Comparison of ENCODE assay signal across 22 cellular contexts in genomic region chr13:75470676-75471075, GRCh38. TPM values are rescaled to one million over a fixed set of nuclear protein-coding genes. Genes with fewer than 3 reads are reported as not detected.
DNase-seq lines count a peak whose midpoint lies in the region; ATAC-seq and TF ChIP-seq lines count a peak whose summit lies in the region.
"Had no signal": no experiment of that assay in that cellular context is flagged by ENCODE, and none has a peak within 500 bp of the region (broad histone marks: within the 10 kb centered on the region; RNA-seq: fewer than 3 reads in every experiment).

No MANE protein-coding gene starts in this region.

- no peak for ATAC-seq in heart left ventricle
- ATAC-seq: A549; CD8-positive, alpha-beta T cell; GM12878 had no signal

- H3K9ac ChIP-seq in skeletal muscle tissue (ENCODE audit: low read depth in 1 of 3, low read length in 3 of 3): no peak overlapping the region
- H3K9ac ChIP-seq: BLaER1 treated with 17β-estradiol and CSF1 and Interleukin-3, amounts not matched to agents 10 nM and 100 nM had no signal

- H3K27ac ChIP-seq in left ventricle myocardium inferior (replicated peaks) (peak overlapping the region; percentile 47), heart left ventricle (no peak overlapping the region), skeletal muscle tissue (ENCODE audit: low read depth, low read length) (peak overlapping the region; percentile 31)
- H3K27ac ChIP-seq: 22Rv1; A549; BLaER1 treated with 17β-estradiol and CSF1 and Interleukin-3, amounts not matched to agents 10 nM and 100 nM; C4-2B had no signal

- H3K9me3 ChIP-seq in left ventricle myocardium inferior (replicated peaks): no peaks in the 10 kb centered on the region
- no peaks in the 10 kb centered on the region for H3K9me3 ChIP-seq in heart left ventricle
- H3K9me3 ChIP-seq in skeletal muscle tissue (ENCODE audit: control insufficient read depth in 3 of 3, low read length in 3 of 3): no peaks in the 10 kb centered on the region
- H3K9me3 ChIP-seq: A549, Caco-2 had no signal

- peaks cover 89% of the 10 kb centered on the region for H3K4me1 ChIP-seq in left ventricle myocardium inferior
- H3K4me1 ChIP-seq in heart left ventricle: peaks cover 0 to 57% (median 21%) of the 10 kb centered on the region in 12 donors
- peaks cover 17 to 39% (median 37%) of the 10 kb centered on the region in 3 donors for H3K4me1 ChIP-seq in skeletal muscle tissue (ENCODE audit: control insufficient read depth in 3 of 3, insufficient read depth in 3 of 3, low read length in 3 of 3)

- intact Hi-C loops in left ventricle myocardium inferior (cut with micrococcal nuclease): no loop called here
- intact Hi-C loops in heart left ventricle (cut with DNase I): no loop called here

- no peak for TF ChIP-seq POLR2A in heart left ventricle (IDR thresholded peaks at IDR 0.05)

- H3K4me3 ChIP-seq in left ventricle myocardium inferior: no peak overlapping the region
- no peak overlapping the region for H3K4me3 ChIP-seq in heart left ventricle
- no peak overlapping the region for H3K4me3 ChIP-seq in skeletal muscle tissue (ENCODE audit: low read length in 3 of 3)
- H3K4me3 ChIP-seq: A549; BLaER1 treated with 17β-estradiol and CSF1 and Interleukin-3, amounts not matched to agents 10 nM and 100 nM; GM12878 had no signal

- H3K36me3 ChIP-seq in left ventricle myocardium inferior (no peaks in the 10 kb centered on the region), heart left ventricle (no peaks in the 10 kb centered on the region), skeletal muscle tissue (ENCODE audit: control insufficient read depth in 3 of 3, insufficient read depth in 3 of 3, low read length in 3 of 3) (no peaks in the 10 kb centered on the region)

- DNase-seq in left ventricle myocardium inferior: no peak
- no peak for DNase-seq in heart left ventricle
- DNase-seq in activated CD4-positive, alpha-beta T cell treated with anti-CD3 and anti-CD28 coated beads, Interleukin-2, amount 50 U/mL, for 1 hour: no peak
- DNase-seq in cerebellum (ENCODE audit: low spot score): no peak
- DNase-seq: AML-193; Caco-2; Calu3; CD4-positive, alpha-beta T cell; CD8-positive, alpha-beta T cell; DMS 273 treated with DMSO at 0.1 percent for 48 hours; DMS153; DMS53; DMS79; DND-41; EL; GDM1 had no signal

- TF ChIP-seq CTCF in left ventricle myocardium inferior (IDR thresholded peaks at IDR 0.05; ENCODE audit: borderline replicate concordance) (no peak), heart left ventricle (IDR thresholded peaks at IDR 0.05) (no peak)

- no peaks in the 10 kb centered on the region for H3K27me3 ChIP-seq in left ventricle myocardium inferior (ENCODE audit: low read depth)
- no peaks in the 10 kb centered on the region for H3K27me3 ChIP-seq in heart left ventricle
- no peaks in the 10 kb centered on the region for H3K27me3 ChIP-seq in skeletal muscle tissue (ENCODE audit: control insufficient read depth in 3 of 3, insufficient read depth in 3 of 3, low read length in 3 of 3)
- H3K27me3 ChIP-seq: BLaER1 treated with 17β-estradiol and CSF1 and Interleukin-3, amounts not matched to agents 10 nM and 100 nM had no signal

- 82 to 98% (median 89%) methylated on average over 4 of the region's 4 CpGs for WGBS in heart left ventricle, 4 donors

RNA-seq across cellular contexts. Expression of gene TBC1D4, which starts 11.3 kb away (rescaled TPM):
- total RNA-seq in left ventricle myocardium inferior: 97.5 TPM
- 100 to 1,000 TPM in 3 of 9 donors, 10 to 100 TPM in 6; 52.9 to 158 (median 85.6) TPM for total RNA-seq in heart left ventricle
- 10 to 100 TPM; 26.8 to 31.9 TPM for polyA plus RNA-seq in heart left ventricle
- total RNA-seq in skeletal muscle tissue: 19.8 TPM
- total RNA-seq in cerebellum: 20.2 TPM

Comparison
In these comparisons a context has a peak if more than half of its experiments do, and no peak if none do; other contexts are left out.
1. H3K27ac ChIP-seq: peak in left ventricle myocardium inferior (single experiment) and skeletal muscle tissue (single experiment); none in heart left ventricle (0 of 12).